ENCODE assay signal across 12 cellular contexts in the genomic region with DNA sequence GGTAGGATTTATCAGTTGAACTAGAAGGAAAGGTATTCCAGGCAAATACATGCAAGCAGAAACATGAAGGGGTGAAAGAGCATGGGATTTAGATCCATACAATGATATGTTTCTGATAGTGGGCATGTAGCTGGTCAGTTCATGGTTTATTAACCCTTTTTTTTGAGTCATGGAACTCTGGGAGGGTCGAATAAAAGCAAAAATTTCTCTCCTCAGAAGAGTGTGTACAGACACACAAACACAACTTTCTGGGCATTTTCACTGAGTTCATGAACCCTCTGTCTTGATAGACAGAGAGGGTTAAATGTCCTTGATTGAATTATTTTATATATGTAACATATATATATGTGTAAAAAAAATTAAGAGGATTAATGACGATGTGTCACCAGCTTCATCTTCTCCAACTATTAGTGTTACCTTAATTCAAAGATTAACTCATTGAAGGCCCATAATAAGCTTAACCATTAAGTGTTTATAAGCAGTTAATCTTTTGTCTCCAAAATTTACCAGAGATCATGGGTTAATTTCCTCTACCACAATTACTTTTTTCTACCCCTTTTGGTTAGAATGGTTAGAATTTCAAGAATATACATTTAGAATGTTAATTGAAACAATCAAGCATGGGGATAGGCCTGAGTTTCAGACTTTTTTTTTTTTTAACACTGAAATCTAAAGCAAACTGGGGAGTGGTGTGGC. TPM values are rescaled to one million over a fixed set of nuclear protein-coding genes. Genes with fewer than 3 reads are reported as not detected.
DNase-seq lines count a peak whose midpoint lies in the region; ATAC-seq and TF ChIP-seq lines count a peak whose summit lies in the region.
"Had no signal": no experiment of that assay in that cellular context is flagged by ENCODE, and none has a peak within 500 bp of the region (broad histone marks: within the 10 kb centered on the region; RNA-seq: fewer than 3 reads in every experiment).

No MANE protein-coding gene starts in this region.

- H3K9me3 ChIP-seq in left ventricle myocardium inferior (replicated peaks) (no peaks in the 10 kb centered on the region), body of pancreas (no peaks in the 10 kb centered on the region), right lobe of liver (no peaks in the 10 kb centered on the region), transverse colon (no peaks in the 10 kb centered on the region)
- H3K9me3 ChIP-seq: upper lobe of right lung had no signal

- DNase-seq in left ventricle myocardium inferior = no peak
- DNase-seq in Right ventricle myocardium inferior (ENCODE audit: missing footprints) = no peak
- no peak for DNase-seq in body of pancreas
- DNase-seq in right lobe of liver = no peak
- DNase-seq in transverse colon = no peak
- no peak for DNase-seq in HUDEP-2 (lab: John Stamatoyannopoulos, UW; ENCODE audit: unreplicated experiment in 76 of 76)
- no peak for DNase-seq in endothelial cell (ENCODE audit: low spot score)
- no peak for DNase-seq in GM10266 (ENCODE audit: extremely low spot score)
- DNase-seq: activated CD4-positive, alpha-beta memory T cell treated with anti-CD3 and anti-CD28 coated beads, Interleukin-2, amount 10 ng/mL, durations not matched to agents 7 days and 5 days; activated naive CD4-positive, alpha-beta T cell treated with Interleukin-2 at 50 U/mL for 16 hours; upper lobe of right lung had no signal

- peaks cover 24% of the 10 kb centered on the region for H3K36me3 Mint-ChIP-seq in endothelial cell (ENCODE audit: low read depth, unreplicated experiment)

- H3K27me3 ChIP-seq in left ventricle myocardium inferior (ENCODE audit: low read depth) (no peaks in the 10 kb centered on the region), body of pancreas (no peaks in the 10 kb centered on the region), right lobe of liver (no peaks in the 10 kb centered on the region), transverse colon (no peaks in the 10 kb centered on the region)
- H3K27me3 ChIP-seq: upper lobe of right lung had no signal

- H3K4me1 ChIP-seq in left ventricle myocardium inferior (peaks cover 48% of the 10 kb centered on the region), body of pancreas (peaks cover 8% of the 10 kb centered on the region), right lobe of liver (peaks cover 0 to 16% (median 3%) of the 10 kb centered on the region in 4 donors), transverse colon (peaks cover 2 to 16% (median 7%) of the 10 kb centered on the region in 4 donors)

- peaks cover 14% of the 10 kb centered on the region for H3K27me3 Mint-ChIP-seq in endothelial cell (ENCODE audit: unreplicated experiment)
- H3K27me3 Mint-ChIP-seq: B cell had no signal

- H3K27ac ChIP-seq in left ventricle myocardium inferior (replicated peaks) (peak overlapping the region; percentile 99), body of pancreas (peak overlapping the region; percentile 11 to 100 (median 98)), right lobe of liver (peak overlapping the region in 2 of 3 donors; percentile 99 to 100), transverse colon (peak overlapping the region; percentile 99 to 100 (median 99))
- H3K27ac ChIP-seq: upper lobe of right lung had no signal

- TF ChIP-seq CTCF in left ventricle myocardium inferior (IDR thresholded peaks at IDR 0.05; ENCODE audit: borderline replicate concordance) (no peak), body of pancreas (IDR thresholded peaks at IDR 0.05) (no peak), right lobe of liver (IDR thresholded peaks at IDR 0.05) (no peak), transverse colon (IDR thresholded peaks at IDR 0.05) (no peak), endothelial cell (IDR thresholded peaks at IDR 0.05; ENCODE audit: unreplicated experiment) (no peak), GM10266 (IDR thresholded peaks at IDR 0.05; ENCODE audit: control insufficient read depth, insufficient read depth, low read depth, missing control alignments) (no peak)

- H3K4me3 ChIP-seq in left ventricle myocardium inferior (no peak overlapping the region), body of pancreas (no peak overlapping the region), right lobe of liver (no peak overlapping the region), transverse colon (no peak overlapping the region)

- WGBS in body of pancreas, 2 donors = 40 to 50% methylated on average over 2 of the region's 2 CpGs
- WGBS in right lobe of liver (ENCODE audit: insufficient coverage, low coverage, low lambda C conversion rate, missing lambda C conversion rate) = 40% methylated on average over 2 of the region's 2 CpGs
- 27 to 44% methylated on average over 2 of the region's 2 CpGs for WGBS in transverse colon (ENCODE audit: low coverage in 1 of 2), 2 donors

- H3K36me3 ChIP-seq in left ventricle myocardium inferior (peaks cover 12% of the 10 kb centered on the region), body of pancreas (replicated peaks in 1 of 2; ENCODE audit: insufficient read depth in 1 of 2, low read depth in 2 of 2) (no peaks in the 10 kb centered on the region), right lobe of liver (no peaks in the 10 kb centered on the region), transverse colon (no peaks in the 10 kb centered on the region)

- peaks cover 29% of the 10 kb centered on the region for H3K4me1 Mint-ChIP-seq in endothelial cell (ENCODE audit: unreplicated experiment)

- H3K27ac Mint-ChIP-seq in endothelial cell (ENCODE audit: unreplicated experiment) = no peak overlapping the region
- H3K27ac Mint-ChIP-seq: activated CD4-positive, alpha-beta memory T cell treated with anti-CD3 and anti-CD28 coated beads, Interleukin-2, amount 10 ng/mL, durations not matched to agents 7 days and 5 days; B cell had no signal

- ATAC-seq in Right ventricle myocardium inferior (no peak), body of pancreas (no peak), right lobe of liver (no peak)
- ATAC-seq: upper lobe of right lung had no signal

- no peaks in the 10 kb centered on the region for H3K9me3 Mint-ChIP-seq in endothelial cell (ENCODE audit: unreplicated experiment)
- H3K9me3 Mint-ChIP-seq: activated CD4-positive, alpha-beta memory T cell treated with anti-CD3 and anti-CD28 coated beads, Interleukin-2, amount 10 ng/mL, durations not matched to agents 7 days and 5 days had no signal

- intact Hi-C loops in left ventricle myocardium inferior (cut with micrococcal nuclease) = no loop called here
- intact Hi-C loops in Right ventricle myocardium inferior (cut with DNase I) = no loop called here
- intact Hi-C loops in body of pancreas (cut with DNase I) = no loop called here
- intact Hi-C loops in right lobe of liver (cut with DNase I) = no loop called here
- intact Hi-C loops in transverse colon (cut with DNase I; ENCODE audit: low total_unique reads) = no loop called here

- in situ Hi-C loops in transverse colon (cut with MboI; ENCODE audit: low pct_ligation_motif_present in 1 of 4, low pct_unique_long_range_greater_than_20kb in 1 of 4, low sequenced_read_pairs in 3 of 4) = loop anchor here in 3 of 4 donors (25.0 kb wide), 3 partner anchors 283 to 533 kb away; a partner anchor contains a TSS

- no peak for TF ChIP-seq EP300 in transverse colon (IDR thresholded peaks at IDR 0.05; ENCODE audit: low read depth)

- H3K4me3 Mint-ChIP-seq in endothelial cell (ENCODE audit: unreplicated experiment) = no peak overlapping the region
- H3K4me3 Mint-ChIP-seq: activated CD4-positive, alpha-beta memory T cell treated with anti-CD3 and anti-CD28 coated beads, Interleukin-2, amount 10 ng/mL, durations not matched to agents 7 days and 5 days; B cell had no signal

- TF ChIP-seq POLR2A in body of pancreas (IDR thresholded peaks at IDR 0.05) = no peak
- TF ChIP-seq POLR2A in right lobe of liver (IDR thresholded peaks at IDR 0.05) = no peak
- TF ChIP-seq POLR2A in transverse colon (IDR thresholded peaks at IDR 0.05) = no peak

RNA-seq across cellular contexts. Expression of a gene that starts 4.6 kb away (rescaled TPM):
- total RNA-seq in left ventricle myocardium inferior (101 TPM), Right ventricle myocardium inferior (64.2 TPM), body of pancreas (100 to 1,000 TPM; 320 to 712 TPM), right lobe of liver (100 to 1,000 TPM in 3 of 6 experiments, 10 to 100 TPM in 2, 1 to 10 TPM in 1; 9.3 to 116 (median 88.1) TPM), transverse colon (100 to 1,000 TPM; 315 to 440 (median 376) TPM), endothelial cell (ENCODE audit: unreplicated experiment) (56.3 TPM)
